Comparison of ENCODE assay signal across 9 cellular contexts in genomic region chr7:148543-148931, GRCh38. TPM values are rescaled to one million over a fixed set of nuclear protein-coding genes. Genes with fewer than 3 reads are reported as not detected.
A peak's percentile ranks its signal among the peaks of the same experiment; 100 is the strongest.
DNase-seq lines count a peak whose midpoint lies in the region; ATAC-seq and TF ChIP-seq lines count a peak whose summit lies in the region.
"Had no signal": no experiment of that assay in that cellular context is flagged by ENCODE, and none has a peak within 500 bp of the region (broad histone marks: within the 10 kb centered on the region; RNA-seq: fewer than 3 reads in every experiment).

No MANE protein-coding gene starts in this region.

- H3K4me1 ChIP-seq in right lobe of liver (peaks cover 0 to 15% (median 2%) of the 10 kb centered on the region in 4 donors), tibial artery (peaks cover 0 to 28% (median 10%) of the 10 kb centered on the region in 4 donors)

- peak overlapping the region; percentile 91 for H3K4me3 Mint-ChIP-seq in activated T-cell treated with anti-CD3 and anti-CD28 coated beads, Interleukin-2, amount 50 U/mL, for 24 hours

- H3K27ac ChIP-seq in right lobe of liver, result peak overlapping the region; percentile 73 to 90 (median 90)
- peak overlapping the region; percentile 92 to 94 for H3K27ac ChIP-seq in tibial artery

- H3K36me3 ChIP-seq in right lobe of liver, result no peaks in the 10 kb centered on the region
- no peaks in the 10 kb centered on the region for H3K36me3 ChIP-seq in tibial artery

- TF ChIP-seq CTCF in astrocyte of the spinal cord (IDR thresholded peaks at IDR 0.05; ENCODE audit: low read depth, low read length), result no peak
- TF ChIP-seq CTCF in right lobe of liver (IDR thresholded peaks at IDR 0.05), result no peak
- no peak for TF ChIP-seq CTCF in tibial artery (IDR thresholded peaks at IDR 0.05)

- H3K27me3 Mint-ChIP-seq in activated T-cell treated with anti-CD3 and anti-CD28 coated beads, Interleukin-2, amount 50 U/mL, for 24 hours, result no peaks in the 10 kb centered on the region

- peak overlapping the region; percentile 99 for H3K27ac Mint-ChIP-seq in activated T-cell treated with anti-CD3 and anti-CD28 coated beads, Interleukin-2, amount 50 U/mL, for 24 hours

- H3K4me1 Mint-ChIP-seq in activated T-cell treated with anti-CD3 and anti-CD28 coated beads, Interleukin-2, amount 50 U/mL, for 24 hours (ENCODE audit: low read depth), result peaks cover 25% of the 10 kb centered on the region

- ATAC-seq in right lobe of liver (no peak), GM18909 (IDR thresholded peaks at IDR 0.05; ENCODE audit: poor library complexity, unreplicated experiment) (no peak)

- H3K27me3 ChIP-seq in right lobe of liver, result no peaks in the 10 kb centered on the region
- no peaks in the 10 kb centered on the region for H3K27me3 ChIP-seq in tibial artery

- no peaks in the 10 kb centered on the region for H3K9me3 ChIP-seq in right lobe of liver
- H3K9me3 ChIP-seq in tibial artery, result no peaks in the 10 kb centered on the region

- H3K36me3 Mint-ChIP-seq in activated T-cell treated with anti-CD3 and anti-CD28 coated beads, Interleukin-2, amount 50 U/mL, for 24 hours (ENCODE audit: low read depth), result peaks cover 13% of the 10 kb centered on the region

- H3K4me3 ChIP-seq in astrocyte of the spinal cord (ENCODE audit: low read depth, low read length) (peak overlapping the region; percentile 72), right lobe of liver (peak overlapping the region; percentile 51 to 66 (median 63)), tibial artery (peak overlapping the region; percentile 51 to 66)

- intact Hi-C loops in right lobe of liver (cut with DNase I) (no loop called here), tibial artery (cut with DNase I; ENCODE audit: low total_unique reads) (loop anchor here (5.0 kb wide), 1 partner anchor 44 kb away; the partner anchor contains the start of gene FAM20C)

- no peaks in the 10 kb centered on the region for H3K9me3 Mint-ChIP-seq in activated T-cell treated with anti-CD3 and anti-CD28 coated beads, Interleukin-2, amount 50 U/mL, for 24 hours

- in situ Hi-C loops in astrocyte of the spinal cord (cut with HindIII; ENCODE audit: low sequenced_read_pairs), result no loop called here

- WGBS in right lobe of liver (ENCODE audit: insufficient coverage, low coverage, low lambda C conversion rate, missing lambda C conversion rate), result 67% methylated on average over 5 of the region's 5 CpGs

- TF ChIP-seq POLR2A in right lobe of liver (IDR thresholded peaks at IDR 0.05), result no peak

- DNase-seq in activated T-cell treated with anti-CD3 and anti-CD28 coated beads, Interleukin-2, amount 50 U/mL, for 24 hours, result no peak
- DNase-seq in activated T-cell treated with anti-CD3 and anti-CD28 coated beads for 4 hours, result no peak
- no peak for DNase-seq in astrocyte of the spinal cord (ENCODE audit: low read depth, low spot score)
- no peak for DNase-seq in right lobe of liver
- no peak for DNase-seq in tibial artery
- DNase-seq in NCI-H526 treated with DMSO at 0.1 percent for 48 hours (lab: John Stamatoyannopoulos, UW), result no peak
- no peak for DNase-seq in stimulated activated CD8-positive, alpha-beta memory T cell treated with anti-CD3 and anti-CD28 coated beads, Interleukin-4, amount 100 ng/mL, for 48 hours
- DNase-seq: DND-41 had no signal

RNA-seq across cellular contexts. Expression of gene FAM20C, which starts 43.8 kb away (rescaled TPM):
- 10 to 100 TPM; 32.1 to 73.8 (median 57.3) TPM for total RNA-seq in right lobe of liver
